16 cellular contexts compared by ENCODE assay signal in genomic region chr10:60703266-60704041, GRCh38.
"Had no signal": no experiment of that assay in that cellular context is flagged by ENCODE, and none has a peak within 500 bp of the region (broad histone marks: within the 10 kb centered on the region; RNA-seq: fewer than 3 reads in every experiment).

No MANE protein-coding gene starts in this region.

- H3K27ac Mint-ChIP-seq: activated naive CD4-positive, alpha-beta T cell treated with anti-CD3 and anti-CD28 coated beads, Interleukin-2, amount 10 ng/mL, durations not matched to agents 7 days and 5 days; brain; dendritic cell treated with granulocyte-macrophage colony-stimulating factor and Interleukin-4, amounts not matched to agents 40 ng/mL and 50 ng/mL, for 4 days had no signal

- H3K27ac ChIP-seq: epithelial cell of prostate, gastroesophageal sphincter, left lung, ovary, SJCRH30, skin epidermis, tibial artery had no signal

- H3K36me3 ChIP-seq: gastroesophageal sphincter, left lung, ovary, SJCRH30, tibial artery had no signal

- H3K9me3 Mint-ChIP-seq: dendritic cell treated with granulocyte-macrophage colony-stimulating factor and Interleukin-4, amounts not matched to agents 40 ng/mL and 50 ng/mL, for 4 days had no signal

- H3K36me3 Mint-ChIP-seq: brain had no signal

- H3K4me3 ChIP-seq: gastroesophageal sphincter, left lung, ovary, SJCRH30, skin epidermis, tibial artery had no signal

- H3K27me3 ChIP-seq: gastroesophageal sphincter, left lung, ovary, SJCRH30, tibial artery had no signal

- ATAC-seq: effector memory CD8-positive, alpha-beta T cell; gastroesophageal sphincter; left lung had no signal

- DNase-seq: activated CD4-positive, alpha-beta T cell treated with anti-CD3 and anti-CD28 coated beads for 48 hours; activated naive CD4-positive, alpha-beta T cell treated with anti-CD3 and anti-CD28 coated beads, Interleukin-2, amount 10 ng/mL, durations not matched to agents 7 days and 5 days; amniotic stem cell; cerebellar nuclear complex; effector memory CD8-positive, alpha-beta T cell; left lung; mesendoderm; ovary; SJCRH30; stimulated activated CD4-positive, alpha-beta T cell treated with anti-CD3 and anti-CD28 coated beads, Interleukin-4, amount 100 ng/mL, for 4 hours; tibial artery had no signal

- H3K4me1 ChIP-seq: gastroesophageal sphincter, left lung, SJCRH30, tibial artery had no signal

- H3K4me3 Mint-ChIP-seq: activated naive CD4-positive, alpha-beta T cell treated with anti-CD3 and anti-CD28 coated beads, Interleukin-2, amount 10 ng/mL, durations not matched to agents 7 days and 5 days; brain; dendritic cell treated with granulocyte-macrophage colony-stimulating factor and Interleukin-4, amounts not matched to agents 40 ng/mL and 50 ng/mL, for 4 days; effector memory CD8-positive, alpha-beta T cell had no signal

- H3K27me3 Mint-ChIP-seq: activated naive CD4-positive, alpha-beta T cell treated with anti-CD3 and anti-CD28 coated beads, Interleukin-2, amount 10 ng/mL, durations not matched to agents 7 days and 5 days; brain; dendritic cell treated with granulocyte-macrophage colony-stimulating factor and Interleukin-4, amounts not matched to agents 40 ng/mL and 50 ng/mL, for 4 days; effector memory CD8-positive, alpha-beta T cell had no signal

- H3K9me3 ChIP-seq: gastroesophageal sphincter, left lung, ovary, SJCRH30 had no signal
